In the genomic region with DNA sequence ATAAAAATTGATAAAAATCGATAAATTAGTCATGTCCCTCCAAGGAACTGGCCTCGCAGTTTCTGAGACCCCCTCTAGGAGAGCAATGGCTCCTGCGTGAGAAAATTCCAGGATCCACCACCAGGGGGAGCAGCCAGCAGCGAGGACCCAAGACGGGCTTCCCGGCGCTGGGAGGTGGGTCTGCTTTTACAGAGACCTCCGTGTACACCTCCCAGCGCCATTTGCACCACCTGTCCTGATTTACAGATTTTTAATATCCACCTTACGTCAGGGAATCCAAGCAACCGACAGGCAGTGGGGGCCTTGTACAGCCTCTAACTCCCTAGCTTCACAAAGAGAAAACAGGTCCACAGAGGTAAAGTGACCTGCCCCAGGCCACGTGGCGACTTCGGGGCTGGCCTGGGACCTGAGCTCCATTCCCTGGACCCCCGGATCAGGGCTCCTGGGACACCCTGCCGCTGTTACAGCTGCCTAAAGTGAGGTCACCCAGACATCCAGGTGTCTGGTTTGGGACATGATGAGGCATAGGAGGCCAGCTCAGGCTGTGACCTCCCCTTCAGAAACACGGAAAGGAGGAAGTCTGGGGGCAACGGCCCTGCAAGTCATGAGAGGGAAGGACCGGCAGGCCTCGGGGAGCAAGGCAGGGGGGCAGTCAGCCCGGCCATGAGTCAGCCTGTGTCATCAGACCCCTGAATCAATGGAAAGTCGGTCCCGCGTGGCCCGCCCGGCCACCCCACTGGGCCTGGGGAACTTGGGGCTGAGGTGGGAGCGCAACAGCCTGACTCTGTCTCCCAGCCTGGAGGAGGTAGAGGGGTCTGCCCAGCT, we compare ENCODE assay signal across 8 cellular contexts. TPM values are rescaled to one million over a fixed set of nuclear protein-coding genes. Genes with fewer than 3 reads are reported as not detected.
A peak's percentile ranks its signal among the peaks of the same experiment; 100 is the strongest.
DNase-seq lines count a peak whose midpoint lies in the region; ATAC-seq lines count a peak whose summit lies in the region.

No MANE protein-coding gene starts in this region.

- no peak for ATAC-seq in HG02642 (IDR thresholded peaks at IDR 0.05; ENCODE audit: poor library complexity, unreplicated experiment)

- peak overlapping the region; percentile 80 for H3K27ac Mint-ChIP-seq in activated CD4-positive, alpha-beta memory T cell treated with anti-CD3 and anti-CD28 coated beads, Interleukin-2, amount 10 ng/mL, durations not matched to agents 7 days and 5 days

- peak; percentile 11 to 71 for DNase-seq in NCI-H526 (lab: John Stamatoyannopoulos, UW)
- no peak for DNase-seq in NCI-H526 treated with DMSO at 0.1 percent for 48 hours (lab: John Stamatoyannopoulos, UW)
- DNase-seq in NCI-H524 (lab: John Stamatoyannopoulos, UW): peak; percentile 21 to 75
- DNase-seq in activated CD4-positive, alpha-beta memory T cell treated with anti-CD3 and anti-CD28 coated beads, Interleukin-2, amount 10 ng/mL, durations not matched to agents 7 days and 5 days: peak; percentile 81
- DNase-seq in effector CD4-positive, alpha-beta T cell: peak; percentile 76
- peak; percentile 30 for DNase-seq in middle frontal gyrus (ENCODE audit: extremely low spot score, low spot score)
- peak; percentile 60 to 68 for DNase-seq in stimulated activated CD8-positive, alpha-beta memory T cell treated with anti-CD3 and anti-CD28 coated beads, Interleukin-4, amount 100 ng/mL, for 1 hour (ENCODE audit: low read depth in 2 of 2, low spot score in 1 of 2)

- H3K4me1 Mint-ChIP-seq in activated CD4-positive, alpha-beta memory T cell treated with anti-CD3 and anti-CD28 coated beads, Interleukin-2, amount 10 ng/mL, durations not matched to agents 7 days and 5 days: peaks cover 62% of the 10 kb centered on the region

- H3K27me3 Mint-ChIP-seq in activated CD4-positive, alpha-beta memory T cell treated with anti-CD3 and anti-CD28 coated beads, Interleukin-2, amount 10 ng/mL, durations not matched to agents 7 days and 5 days: no peaks in the 10 kb centered on the region

- POLR2A ChIA-PET in activated CD4-positive, alpha-beta memory T cell treated with anti-CD3 and anti-CD28 coated beads, Interleukin-2, amount 10 ng/mL, durations not matched to agents 7 days and 5 days (lab: Charles Lee): interaction anchor here (1.1 to 8.9 kb wide), 9 partner anchors 11 to 158 kb away, joined by 3 to 253 read pairs (median 5); a partner anchor contains a TSS

- peak overlapping the region; percentile 99 for H3K4me3 Mint-ChIP-seq in activated CD4-positive, alpha-beta memory T cell treated with anti-CD3 and anti-CD28 coated beads, Interleukin-2, amount 10 ng/mL, durations not matched to agents 7 days and 5 days

- peaks cover 55% of the 10 kb centered on the region for H3K36me3 Mint-ChIP-seq in activated CD4-positive, alpha-beta memory T cell treated with anti-CD3 and anti-CD28 coated beads, Interleukin-2, amount 10 ng/mL, durations not matched to agents 7 days and 5 days (ENCODE audit: low read depth)

- H3K9me3 Mint-ChIP-seq in activated CD4-positive, alpha-beta memory T cell treated with anti-CD3 and anti-CD28 coated beads, Interleukin-2, amount 10 ng/mL, durations not matched to agents 7 days and 5 days: no peaks in the 10 kb centered on the region

- CTCF ChIA-PET in activated CD4-positive, alpha-beta memory T cell treated with anti-CD3 and anti-CD28 coated beads, Interleukin-2, amount 10 ng/mL, durations not matched to agents 7 days and 5 days (lab: Charles Lee): interaction anchor here (0.9 to 5.9 kb wide), 13 partner anchors 15 to 156 kb away, joined by 3 to 50 read pairs (median 6); a partner anchor contains a TSS

RNA-seq across cellular contexts. Expression of a gene that starts 3.5 kb away (rescaled TPM):
- total RNA-seq in activated CD4-positive, alpha-beta memory T cell treated with anti-CD3 and anti-CD28 coated beads, Interleukin-2, amount 10 ng/mL, durations not matched to agents 7 days and 5 days: 100 to 1,000 TPM; 103 to 107 TPM

RNA-seq across cellular contexts. Expression of a gene that starts 16.6 kb away (rescaled TPM):
- 10 to 100 TPM; 94.6 to 94.8 TPM for total RNA-seq in activated CD4-positive, alpha-beta memory T cell treated with anti-CD3 and anti-CD28 coated beads, Interleukin-2, amount 10 ng/mL, durations not matched to agents 7 days and 5 days

RNA-seq across cellular contexts. Expression of a gene that starts 26.2 kb away (rescaled TPM):
- 10 to 100 TPM; 14.2 to 14.6 TPM for total RNA-seq in activated CD4-positive, alpha-beta memory T cell treated with anti-CD3 and anti-CD28 coated beads, Interleukin-2, amount 10 ng/mL, durations not matched to agents 7 days and 5 days
